ENCODE assay signal across 10 cellular contexts in genomic region chr14:100554082-100554677, GRCh38. TPM values are rescaled to one million over a fixed set of nuclear protein-coding genes. Genes with fewer than 3 reads are reported as not detected.
DNase-seq lines count a peak whose midpoint lies in the region; ATAC-seq and TF ChIP-seq lines count a peak whose summit lies in the region.
"Had no signal": no experiment of that assay in that cellular context is flagged by ENCODE, and none has a peak within 500 bp of the region (broad histone marks: within the 10 kb centered on the region; RNA-seq: fewer than 3 reads in every experiment).

No MANE protein-coding gene starts in this region.

- H3K36me3 ChIP-seq in effector memory CD4-positive, alpha-beta T cell (ENCODE audit: control insufficient read depth, insufficient read depth, low read length), result no peaks in the 10 kb centered on the region

- peaks cover 2% of the 10 kb centered on the region for H3K4me1 ChIP-seq in effector memory CD4-positive, alpha-beta T cell (ENCODE audit: control insufficient read depth, insufficient read depth, low read length, poor library complexity, severe bottlenecking)

- H3K27ac Mint-ChIP-seq in activated naive CD4-positive, alpha-beta T cell treated with anti-CD3 and anti-CD28 coated beads for 36 hours, result no peak overlapping the region
- H3K27ac Mint-ChIP-seq in T-helper 17 cell, result no peak overlapping the region
- H3K27ac Mint-ChIP-seq in type B pancreatic cell, result peak overlapping the region; percentile 82
- H3K27ac Mint-ChIP-seq: B cell; stimulated activated naive B cell treated with anti-CD40 and anti-IgM and Interleukin-4, amounts not matched to agents 10 μg/mL and 1 μg/mL and 100 μg/mL, for 72 hours had no signal

- peaks cover 6% of the 10 kb centered on the region for H3K4me1 Mint-ChIP-seq in activated naive CD4-positive, alpha-beta T cell treated with anti-CD3 and anti-CD28 coated beads for 36 hours (ENCODE audit: low read depth)
- H3K4me1 Mint-ChIP-seq in T-helper 17 cell, result peaks cover 9% of the 10 kb centered on the region
- peaks cover 7% of the 10 kb centered on the region for H3K4me1 Mint-ChIP-seq in type B pancreatic cell (ENCODE audit: unreplicated experiment)

- no peak overlapping the region for H3K4me3 ChIP-seq in effector memory CD4-positive, alpha-beta T cell (ENCODE audit: insufficient read depth, low read depth, low read length, poor library complexity, severe bottlenecking)

- H3K27me3 Mint-ChIP-seq in activated naive CD4-positive, alpha-beta T cell treated with anti-CD3 and anti-CD28 coated beads for 36 hours (ENCODE audit: low read depth), result no peaks in the 10 kb centered on the region
- peaks cover 19% of the 10 kb centered on the region for H3K27me3 Mint-ChIP-seq in T-helper 17 cell
- peaks cover 14% of the 10 kb centered on the region for H3K27me3 Mint-ChIP-seq in type B pancreatic cell

- no peak overlapping the region for H3K27ac ChIP-seq in effector memory CD4-positive, alpha-beta T cell (ENCODE audit: insufficient read depth, low read length, poor library complexity, severe bottlenecking)

- peak; percentile 52 for ATAC-seq in T-helper 17 cell
- ATAC-seq in HG03457 (IDR thresholded peaks at IDR 0.05; ENCODE audit: unreplicated experiment), result no peak
- ATAC-seq: stimulated activated naive B cell treated with anti-CD40 and anti-IgM and Interleukin-4, amounts not matched to agents 10 μg/mL and 1 μg/mL and 100 μg/mL, for 72 hours had no signal

- DNase-seq in activated naive CD4-positive, alpha-beta T cell treated with anti-CD3 and anti-CD28 coated beads for 36 hours, result peak; percentile 38
- no peak for DNase-seq in activated naive CD4-positive, alpha-beta T cell treated with anti-CD3 and anti-CD28 coated beads, Interleukin-2, amount 50 U/mL, for 16 hours
- DNase-seq in T-helper 17 cell, result no peak
- peak; percentile 41 for DNase-seq in hepatic stellate cell (ENCODE audit: low spot score)
- DNase-seq in type B pancreatic cell (ENCODE audit: extremely low spot score, unreplicated experiment), result no peak
- no peak for DNase-seq in GM19240 (ENCODE audit: insufficient read length, low spot score)
- no peak for DNase-seq in effector memory CD4-positive, alpha-beta T cell
- DNase-seq: stimulated activated naive B cell treated with anti-CD40 and anti-IgM and Interleukin-4, amounts not matched to agents 10 μg/mL and 1 μg/mL and 100 μg/mL, for 72 hours had no signal

- intact Hi-C loops in activated naive CD4-positive, alpha-beta T cell treated with anti-CD3 and anti-CD28 coated beads for 36 hours (cut with micrococcal nuclease), result no loop called here

- no peak overlapping the region for H3K4me3 Mint-ChIP-seq in activated naive CD4-positive, alpha-beta T cell treated with anti-CD3 and anti-CD28 coated beads for 36 hours
- no peak overlapping the region for H3K4me3 Mint-ChIP-seq in T-helper 17 cell
- H3K4me3 Mint-ChIP-seq in type B pancreatic cell, result no peak overlapping the region
- H3K4me3 Mint-ChIP-seq: B cell; stimulated activated naive B cell treated with anti-CD40 and anti-IgM and Interleukin-4, amounts not matched to agents 10 μg/mL and 1 μg/mL and 100 μg/mL, for 72 hours had no signal

- CTCF ChIA-PET in activated naive CD4-positive, alpha-beta T cell treated with anti-CD3 and anti-CD28 coated beads for 36 hours (lab: Charles Lee), result no interaction called here

- TF ChIP-seq CTCF in type B pancreatic cell (conservative IDR thresholded peaks at IDR 0.05), result no peak

- no peaks in the 10 kb centered on the region for H3K9me3 ChIP-seq in T-helper 17 cell (ENCODE audit: control insufficient read depth, low read length, poor library complexity, severe bottlenecking)
- no peaks in the 10 kb centered on the region for H3K9me3 ChIP-seq in effector memory CD4-positive, alpha-beta T cell (ENCODE audit: control insufficient read depth, low read length)

- H3K9me3 Mint-ChIP-seq in activated naive CD4-positive, alpha-beta T cell treated with anti-CD3 and anti-CD28 coated beads for 36 hours, result no peaks in the 10 kb centered on the region
- no peaks in the 10 kb centered on the region for H3K9me3 Mint-ChIP-seq in type B pancreatic cell
- H3K9me3 Mint-ChIP-seq: stimulated activated naive B cell treated with anti-CD40 and anti-IgM and Interleukin-4, amounts not matched to agents 10 μg/mL and 1 μg/mL and 100 μg/mL, for 72 hours had no signal

- no peaks in the 10 kb centered on the region for H3K27me3 ChIP-seq in effector memory CD4-positive, alpha-beta T cell (replicated peaks; ENCODE audit: control insufficient read depth, insufficient read depth, low read length, poor library complexity, severe bottlenecking)

- H3K36me3 Mint-ChIP-seq in activated naive CD4-positive, alpha-beta T cell treated with anti-CD3 and anti-CD28 coated beads for 36 hours (ENCODE audit: low read depth), result no peaks in the 10 kb centered on the region
- H3K36me3 Mint-ChIP-seq in T-helper 17 cell (ENCODE audit: low read depth) (peaks cover 3% of the 10 kb centered on the region), type B pancreatic cell (no peaks in the 10 kb centered on the region)
- H3K36me3 Mint-ChIP-seq: stimulated activated naive B cell treated with anti-CD40 and anti-IgM and Interleukin-4, amounts not matched to agents 10 μg/mL and 1 μg/mL and 100 μg/mL, for 72 hours had no signal

RNA-seq across cellular contexts. Expression of gene BEGAIN, which starts 33.0 kb away (rescaled TPM):
- total RNA-seq in activated naive CD4-positive, alpha-beta T cell treated with anti-CD3 and anti-CD28 coated beads for 36 hours, result 1 to 10 TPM; 5.0 to 5.6 TPM
- total RNA-seq in T-helper 17 cell (1 to 10 TPM in 1 of 2 donors, under 1 TPM in 1; 0.50 to 4.5 TPM), type B pancreatic cell (ENCODE audit: low replicate concordance) (1.9 and 3.0 TPM in 2 replicates)
- total RNA-seq: B cell had no signal

Comparison
In these comparisons a context has a peak if more than half of its experiments do, and no peak if none do; other contexts are left out.
1. DNase-seq: peak in activated naive CD4-positive, alpha-beta T cell treated with anti-CD3 and anti-CD28 coated beads for 36 hours (single experiment) and hepatic stellate cell (single experiment); none in activated naive CD4-positive, alpha-beta T cell treated with anti-CD3 and anti-CD28 coated beads, Interleukin-2, amount 50 U/mL, for 16 hours (single experiment), T-helper 17 cell (0 of 3), type B pancreatic cell (single experiment), GM19240 (single experiment) and effector memory CD4-positive, alpha-beta T cell (0 of 3).